18 cellular contexts compared by ENCODE assay signal in genomic region chr3:189188466-189188865, GRCh38. TPM values are rescaled to one million over a fixed set of nuclear protein-coding genes. Genes with fewer than 3 reads are reported as not detected.
DNase-seq lines count a peak whose midpoint lies in the region; ATAC-seq and TF ChIP-seq lines count a peak whose summit lies in the region.
"Had no signal": no experiment of that assay in that cellular context is flagged by ENCODE, and none has a peak within 500 bp of the region (broad histone marks: within the 10 kb centered on the region; RNA-seq: fewer than 3 reads in every experiment).

No MANE protein-coding gene starts in this region.

- POLR2A ChIA-PET in WTC11 (lab: Charles Lee), result no interaction called here

- CTCF ChIA-PET in WTC11 (lab: Charles Lee), result no interaction called here

- TF ChIP-seq CTCF in epithelial cell of esophagus (IDR thresholded peaks at IDR 0.05; ENCODE audit: insufficient read depth, low read depth, low read length, missing control alignments) (no peak), WTC11 (IDR thresholded peaks at IDR 0.05) (no peak)

- no peak overlapping the region for H3K4me3 ChIP-seq in epithelial cell of esophagus (ENCODE audit: low read length)

- DNase-seq in NCI-H526 (lab: John Stamatoyannopoulos, UW), result peak; percentile 34 to 47
- DNase-seq in epithelial cell of esophagus (ENCODE audit: low read depth), result peak; percentile 28
- no peak for DNase-seq in left lobe of liver (ENCODE audit: low spot score)
- DNase-seq in WTC11 (ENCODE audit: low spot score), result no peak
- DNase-seq in cerebellar cortex (ENCODE audit: low spot score), result no peak
- DNase-seq: activated CD4-positive, alpha-beta T cell treated with anti-CD3 and anti-CD28 coated beads for 4 hours; BE2C; DMS79; head of caudate nucleus; NCI-H1930; NCI-H774; nephron progenitor cell; RPMI8226 had no signal

- H3K9me3 Mint-ChIP-seq in stimulated activated memory B cell treated with anti-CD40 and anti-IgM and Interleukin-4, amounts not matched to agents 10 μg/mL and 1 μg/mL and 100 μg/mL, for 72 hours, result peaks cover 20% of the 10 kb centered on the region
- peaks cover 24% of the 10 kb centered on the region for H3K9me3 Mint-ChIP-seq in WTC11

- H3K36me3 Mint-ChIP-seq in stimulated activated memory B cell treated with anti-CD40 and anti-IgM and Interleukin-4, amounts not matched to agents 10 μg/mL and 1 μg/mL and 100 μg/mL, for 72 hours, result no peaks in the 10 kb centered on the region
- H3K36me3 Mint-ChIP-seq in WTC11, result peaks cover 13% of the 10 kb centered on the region
- H3K36me3 Mint-ChIP-seq: stimulated activated effector memory CD8-positive, alpha-beta T cell treated with anti-CD3 and anti-CD28 coated beads, Interleukin-12 subunit alpha, Interleukin-12 subunit beta, amount 100 ng/mL, for 72 hours had no signal

- H3K27ac Mint-ChIP-seq in stimulated activated memory B cell treated with anti-CD40 and anti-IgM and Interleukin-4, amounts not matched to agents 10 μg/mL and 1 μg/mL and 100 μg/mL, for 72 hours, result no peak overlapping the region
- H3K27ac Mint-ChIP-seq in WTC11, result no peak overlapping the region
- H3K27ac Mint-ChIP-seq: activated naive CD8-positive, alpha-beta T cell; nephron progenitor cell; stimulated activated effector memory CD8-positive, alpha-beta T cell treated with anti-CD3 and anti-CD28 coated beads, Interleukin-12 subunit alpha, Interleukin-12 subunit beta, amount 100 ng/mL, for 72 hours had no signal

- H3K4me3 Mint-ChIP-seq in stimulated activated memory B cell treated with anti-CD40 and anti-IgM and Interleukin-4, amounts not matched to agents 10 μg/mL and 1 μg/mL and 100 μg/mL, for 72 hours, result no peak overlapping the region
- H3K4me3 Mint-ChIP-seq in WTC11, result no peak overlapping the region
- H3K4me3 Mint-ChIP-seq: activated naive CD8-positive, alpha-beta T cell; nephron progenitor cell; stimulated activated effector memory CD8-positive, alpha-beta T cell treated with anti-CD3 and anti-CD28 coated beads, Interleukin-12 subunit alpha, Interleukin-12 subunit beta, amount 100 ng/mL, for 72 hours had no signal

- peak; percentile 44 for ATAC-seq in left lobe of liver
- peak; percentile 34 for ATAC-seq in stimulated activated memory B cell treated with anti-CD40 and anti-IgM and Interleukin-4, amounts not matched to agents 10 μg/mL and 1 μg/mL and 100 μg/mL, for 72 hours
- ATAC-seq in WTC11, result no peak
- no peak for ATAC-seq in GM18511 (IDR thresholded peaks at IDR 0.05; ENCODE audit: unreplicated experiment)
- no peak for ATAC-seq in GM21528 (IDR thresholded peaks at IDR 0.05; ENCODE audit: low FRiP score, unreplicated experiment)
- ATAC-seq: stimulated activated effector memory CD8-positive, alpha-beta T cell treated with anti-CD3 and anti-CD28 coated beads, Interleukin-12 subunit alpha, Interleukin-12 subunit beta, amount 100 ng/mL, for 72 hours had no signal

- H3K4me1 Mint-ChIP-seq in stimulated activated memory B cell treated with anti-CD40 and anti-IgM and Interleukin-4, amounts not matched to agents 10 μg/mL and 1 μg/mL and 100 μg/mL, for 72 hours, result no peaks in the 10 kb centered on the region
- no peaks in the 10 kb centered on the region for H3K4me1 Mint-ChIP-seq in WTC11
- H3K4me1 Mint-ChIP-seq: nephron progenitor cell; stimulated activated effector memory CD8-positive, alpha-beta T cell treated with anti-CD3 and anti-CD28 coated beads, Interleukin-12 subunit alpha, Interleukin-12 subunit beta, amount 100 ng/mL, for 72 hours had no signal

- H3K27me3 Mint-ChIP-seq in stimulated activated memory B cell treated with anti-CD40 and anti-IgM and Interleukin-4, amounts not matched to agents 10 μg/mL and 1 μg/mL and 100 μg/mL, for 72 hours, result peaks cover 12% of the 10 kb centered on the region
- no peaks in the 10 kb centered on the region; the same call in 1 of the 2 replicates for H3K27me3 Mint-ChIP-seq in WTC11 (ENCODE audit: low read depth)
- H3K27me3 Mint-ChIP-seq: activated naive CD8-positive, alpha-beta T cell had no signal

TF ChIP-seq in WTC11, 78 proteins besides CTCF, POLR2A, EP300 and RAD21 (continues in another document):
- TF ChIP-seq CBFB (CRISPR knock-in tag; IDR thresholded peaks at IDR 0.05; ENCODE audit: low read depth) (no peak), IRF1 (CRISPR knock-in tag; IDR thresholded peaks at IDR 0.05) (no peak), OVOL2 (CRISPR knock-in tag; IDR thresholded peaks at IDR 0.05; ENCODE audit: borderline replicate concordance) (no peak), GTF2I (CRISPR knock-in tag; conservative IDR thresholded peaks at IDR 0.05) (no peak), TCF7 (CRISPR knock-in tag; IDR thresholded peaks at IDR 0.05; ENCODE audit: low read depth) (no peak), AFF4 (CRISPR knock-in tag; IDR thresholded peaks at IDR 0.05; ENCODE audit: borderline replicate concordance) (no peak), PRDM15 (CRISPR knock-in tag; IDR thresholded peaks at IDR 0.05) (no peak), NFYB (CRISPR knock-in tag; conservative IDR thresholded peaks at IDR 0.05; ENCODE audit: low read depth) (no peak), FOXP1 (CRISPR knock-in tag; IDR thresholded peaks at IDR 0.05; ENCODE audit: borderline replicate concordance) (no peak)

RNA-seq across cellular contexts. Expression of gene TPRG1, which starts 16.7 kb away (rescaled TPM):
- total RNA-seq in left lobe of liver (33.3 TPM), WTC11 (2021) (0.55 to 0.89 TPM (median 0.87 TPM) in 3 replicates)

Comparison
In these comparisons a context has a peak if more than half of its experiments do, and no peak if none do; other contexts are left out.
1. DNase-seq: peak in NCI-H526 (2 of 2) and epithelial cell of esophagus (single experiment); none in left lobe of liver (single experiment), WTC11 (single experiment) and cerebellar cortex (single experiment).
2. ATAC-seq: peak in left lobe of liver (single experiment) and stimulated activated memory B cell treated with anti-CD40 and anti-IgM and Interleukin-4, amounts not matched to agents 10 μg/mL and 1 μg/mL and 100 μg/mL, for 72 hours (single experiment); none in WTC11 (single experiment), GM18511 (single experiment) and GM21528 (single experiment).
3. RNA of gene TPRG1, which starts 16.7 kb away (total RNA-seq): 33.3 TPM in left lobe of liver (single experiment); 0.55 to 0.89 TPM in WTC11; every median in the first group is over 10 times any median in the second.